ENCODE assay signal across 8 cellular contexts in the genomic region with DNA sequence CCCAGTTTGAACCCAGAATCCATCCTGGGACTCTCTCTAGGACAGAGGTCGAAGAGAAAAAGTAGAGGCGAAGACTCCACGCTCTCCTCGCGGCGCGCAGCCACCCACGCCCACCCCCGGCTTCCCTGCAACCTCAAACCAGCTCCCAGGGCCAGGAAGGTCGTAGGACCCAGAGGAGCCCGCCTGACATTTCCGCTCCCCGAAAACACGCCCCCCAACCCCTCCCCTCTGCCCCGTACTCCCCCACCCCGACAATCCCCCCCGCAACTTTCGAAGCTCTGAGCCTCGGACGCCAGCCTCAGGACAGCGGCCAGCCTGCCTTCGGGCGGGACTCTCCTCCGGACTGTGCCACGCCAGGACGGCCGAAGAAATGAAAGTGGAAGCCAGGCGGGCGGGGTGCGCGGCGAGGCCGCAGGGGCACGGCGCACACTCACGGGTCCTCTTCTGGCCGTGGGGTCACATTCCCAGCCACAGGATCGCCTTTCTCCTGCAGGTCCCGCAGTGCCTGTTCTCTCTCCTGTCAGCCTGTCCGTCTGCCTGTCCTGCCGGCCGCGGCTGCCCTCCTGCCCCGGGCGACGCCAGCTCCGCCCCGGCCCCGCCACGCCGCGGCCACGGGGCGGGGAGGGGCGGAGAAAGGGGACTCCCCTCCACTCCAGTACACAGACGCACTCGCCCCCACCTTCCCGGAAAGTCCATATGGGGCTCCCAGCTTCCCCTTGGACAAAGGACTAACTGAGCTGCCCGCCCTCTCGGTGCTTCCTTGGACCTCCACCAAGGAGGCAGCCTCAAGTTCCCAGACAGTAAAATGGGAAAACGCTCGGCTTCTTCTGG. TPM values are rescaled to one million over a fixed set of nuclear protein-coding genes. Genes with fewer than 3 reads are reported as not detected.
DNase-seq lines count a peak whose midpoint lies in the region; ATAC-seq and TF ChIP-seq lines count a peak whose summit lies in the region.

A gene (minus strand): TSS at position 535 of the 831 bp plus-strand sequence. CDS start 3,490 bp downstream, outside the sequence.

- H3K9me3 ChIP-seq in cardiac muscle cell (ENCODE audit: low read depth) (no peaks in the 10 kb centered on the region), transverse colon (no peaks in the 10 kb centered on the region)

- peaks cover 3% of the 10 kb centered on the region for H3K36me3 Mint-ChIP-seq in activated naive CD8-positive, alpha-beta T cell treated with anti-CD3 and anti-CD28 coated beads, Interleukin-2, amount 50 U/mL, for 24 hours (ENCODE audit: low read depth)

- WGBS in transverse colon (ENCODE audit: low coverage in 1 of 2), 2 donors: 1% methylated on average over 39 of the region's 62 CpGs; no CpG with 5 or more reads in 1 of the 2 donors

- TF ChIP-seq CTCF in cardiac muscle cell (IDR thresholded peaks at IDR 0.05; ENCODE audit: low read depth, low read length) (no peak), transverse colon (IDR thresholded peaks at IDR 0.05) (no peak)

- peak within 1 kb of the TSS; percentile 86 for H3K4me3 Mint-ChIP-seq in activated naive CD8-positive, alpha-beta T cell treated with anti-CD3 and anti-CD28 coated beads, Interleukin-2, amount 50 U/mL, for 24 hours

- H3K4me1 ChIP-seq in cardiac muscle cell (ENCODE audit: low read depth): peaks cover 13% of the 10 kb centered on the region
- H3K4me1 ChIP-seq in transverse colon: peaks cover 31 to 50% (median 43%) of the 10 kb centered on the region in 4 donors

- TF ChIP-seq EP300 in transverse colon (IDR thresholded peaks at IDR 0.05; ENCODE audit: low read depth): no peak

- peaks cover 59% of the 10 kb centered on the region for H3K4me1 Mint-ChIP-seq in activated naive CD8-positive, alpha-beta T cell treated with anti-CD3 and anti-CD28 coated beads, Interleukin-2, amount 50 U/mL, for 24 hours

- H3K4me3 ChIP-seq in cardiac muscle cell (peak within 1 kb of the TSS; percentile 57), transverse colon (peak within 1 kb of the TSS; percentile 63 to 88 (median 81))

- DNase-seq in AML-193 (lab: John Stamatoyannopoulos, UW): peak; percentile 27 to 33
- peak; percentile 34 to 63 for DNase-seq in SW 1271 (lab: John Stamatoyannopoulos, UW)
- DNase-seq in activated naive CD8-positive, alpha-beta T cell treated with anti-CD3 and anti-CD28 coated beads, Interleukin-2, amount 50 U/mL, for 24 hours: peak; percentile 70
- DNase-seq in cardiac muscle cell (ENCODE audit: low read depth in 1 of 2, low spot score in 1 of 2): peak; percentile 69 to 89
- peak; percentile 85 for DNase-seq in pons (ENCODE audit: low spot score)
- DNase-seq in transverse colon: peak; percentile 85

- no peaks in the 10 kb centered on the region for H3K27me3 Mint-ChIP-seq in activated naive CD8-positive, alpha-beta T cell treated with anti-CD3 and anti-CD28 coated beads, Interleukin-2, amount 50 U/mL, for 24 hours

- ATAC-seq in HG03432 (IDR thresholded peaks at IDR 0.05; ENCODE audit: unreplicated experiment): peak; percentile 77
- peak; percentile 67 for ATAC-seq in activated naive CD8-positive, alpha-beta T cell treated with anti-CD3 and anti-CD28 coated beads, Interleukin-2, amount 50 U/mL, for 24 hours

- TF ChIP-seq POLR2A in GM19193 (IDR thresholded peaks at IDR 0.05; ENCODE audit: extremely low read depth, insufficient read depth, insufficient read length) (peak; percentile 69), transverse colon (IDR thresholded peaks at IDR 0.05) (peak; percentile 54)

- H3K27me3 ChIP-seq in cardiac muscle cell (no peaks in the 10 kb centered on the region), transverse colon (no peaks in the 10 kb centered on the region)

- in situ Hi-C loops in transverse colon (cut with MboI; ENCODE audit: low pct_ligation_motif_present in 1 of 4, low pct_unique_long_range_greater_than_20kb in 1 of 4, low sequenced_read_pairs in 3 of 4): loop anchor here in 2 of 4 donors (10.0 kb wide), 2 partner anchors 98 to 108 kb away; a partner anchor contains a TSS

- peak within 1 kb of the TSS; percentile 85 for H3K27ac Mint-ChIP-seq in activated naive CD8-positive, alpha-beta T cell treated with anti-CD3 and anti-CD28 coated beads, Interleukin-2, amount 50 U/mL, for 24 hours

- H3K36me3 ChIP-seq in cardiac muscle cell (no peaks in the 10 kb centered on the region), transverse colon (no peaks in the 10 kb centered on the region)

- no peaks in the 10 kb centered on the region for H3K9me3 Mint-ChIP-seq in activated naive CD8-positive, alpha-beta T cell treated with anti-CD3 and anti-CD28 coated beads, Interleukin-2, amount 50 U/mL, for 24 hours

- intact Hi-C loops in transverse colon (cut with DNase I; ENCODE audit: low total_unique reads): no loop called here

- H3K27ac ChIP-seq in cardiac muscle cell (peak within 1 kb of the TSS; percentile 60), transverse colon (peak within 1 kb of the TSS; percentile 90 to 97 (median 94))

RNA-seq across cellular contexts. Expression of the gene that starts here (rescaled TPM):
- total RNA-seq in cardiac muscle cell: 6.2 and 7.5 TPM in 2 replicates
- polyA plus RNA-seq in cardiac muscle cell: 4.5 and 5.5 TPM in 2 replicates
- 10 to 100 TPM; 12.9 to 20.6 (median 14.8) TPM for total RNA-seq in transverse colon

Comparison
In these comparisons a context has a peak if more than half of its experiments do, and no peak if none do; other contexts are left out.
1. Peak in every context shown above with its lines: DNase-seq, ATAC-seq, H3K4me3 ChIP-seq and H3K27ac ChIP-seq.
2. DNase-seq: peak in every context shown above with its lines; median percentile 85 in pons; 85 in transverse colon; 79 in cardiac muscle cell; 70 in activated naive CD8-positive, alpha-beta T cell treated with anti-CD3 and anti-CD28 coated beads, Interleukin-2, amount 50 U/mL, for 24 hours; 48 in SW 1271; 30 in AML-193.